Comparison of ENCODE assay signal across 8 cellular contexts in genomic region chr2:20617892-20618467, GRCh38. TPM values are rescaled to one million over a fixed set of nuclear protein-coding genes. Genes with fewer than 3 reads are reported as not detected.
A peak's percentile ranks its signal among the peaks of the same experiment; 100 is the strongest.
DNase-seq lines count a peak whose midpoint lies in the region; TF ChIP-seq lines count a peak whose summit lies in the region.

No MANE protein-coding gene starts in this region.

- CTCF ChIA-PET in activated CD4-positive, alpha-beta T cell treated with anti-CD3 and anti-CD28 coated beads, Interleukin-2, amount 10 ng/mL, durations not matched to agents 7 days and 5 days (lab: Charles Lee), result interaction anchor here (0.9 to 1.4 kb wide), 4 partner anchors 8 to 207 kb away, joined by 3 to 4 read pairs (median 3); no protein-coding TSS in a partner anchor

- no peaks in the 10 kb centered on the region for H3K9me3 Mint-ChIP-seq in activated CD4-positive, alpha-beta T cell treated with anti-CD3 and anti-CD28 coated beads, Interleukin-2, amount 10 ng/mL, durations not matched to agents 7 days and 5 days

- peak; percentile 73 for TF ChIP-seq CTCF in brain microvascular endothelial cell (IDR thresholded peaks at IDR 0.05; ENCODE audit: low read depth, low read length, missing control alignments)

- H3K4me3 ChIP-seq in brain microvascular endothelial cell (ENCODE audit: low read depth, low read length) (no peak overlapping the region), skeletal muscle cell (ENCODE audit: low read depth, low read length) (no peak overlapping the region)

- no peaks in the 10 kb centered on the region for H3K27me3 ChIP-seq in brain microvascular endothelial cell (replicated peaks)

- H3K36me3 Mint-ChIP-seq in activated CD4-positive, alpha-beta T cell treated with anti-CD3 and anti-CD28 coated beads, Interleukin-2, amount 10 ng/mL, durations not matched to agents 7 days and 5 days (ENCODE audit: low read depth), result no peaks in the 10 kb centered on the region

- peak overlapping the region; percentile 71 for H3K27ac ChIP-seq in brain microvascular endothelial cell

- no peaks in the 10 kb centered on the region for H3K27me3 Mint-ChIP-seq in activated CD4-positive, alpha-beta T cell treated with anti-CD3 and anti-CD28 coated beads, Interleukin-2, amount 10 ng/mL, durations not matched to agents 7 days and 5 days

- DNase-seq in DMS53 (lab: John Stamatoyannopoulos, UW) (peak; percentile 91), M059J (ENCODE audit: low read depth) (peak; percentile 99), brain microvascular endothelial cell (peak; percentile 98), hypothalamus (lab: John Stamatoyannopoulos, UW) (peak in 49 of 51 donors; percentile 36 to 98 (median 92)), skeletal muscle cell (ENCODE audit: low read depth) (peak; percentile 100), activated gamma-delta T cell (lab: John Stamatoyannopoulos, UW) (no peak), activated T-cell treated with anti-CD3 and anti-CD28 coated beads for 4 hours (no peak)
- no peak for DNase-seq in activated CD4-positive, alpha-beta T cell treated with anti-CD3 and anti-CD28 coated beads, Interleukin-2, amount 10 ng/mL, durations not matched to agents 7 days and 5 days

- H3K4me1 Mint-ChIP-seq in activated CD4-positive, alpha-beta T cell treated with anti-CD3 and anti-CD28 coated beads, Interleukin-2, amount 10 ng/mL, durations not matched to agents 7 days and 5 days, result no peaks in the 10 kb centered on the region

- in situ Hi-C loops in brain microvascular endothelial cell (cut with HindIII; ENCODE audit: low pct_ligation_motif_present, low sequenced_read_pairs), result no loop called here

- no peak overlapping the region for H3K27ac Mint-ChIP-seq in activated CD4-positive, alpha-beta T cell treated with anti-CD3 and anti-CD28 coated beads, Interleukin-2, amount 10 ng/mL, durations not matched to agents 7 days and 5 days

- H3K36me3 ChIP-seq in brain microvascular endothelial cell (replicated peaks), result no peaks in the 10 kb centered on the region

- POLR2A ChIA-PET in activated CD4-positive, alpha-beta T cell treated with anti-CD3 and anti-CD28 coated beads, Interleukin-2, amount 10 ng/mL, durations not matched to agents 7 days and 5 days (lab: Charles Lee), result no interaction called here

- no peak overlapping the region for H3K4me3 Mint-ChIP-seq in activated CD4-positive, alpha-beta T cell treated with anti-CD3 and anti-CD28 coated beads, Interleukin-2, amount 10 ng/mL, durations not matched to agents 7 days and 5 days

RNA-seq across cellular contexts. Expression of gene HS1BP3, which starts 32.9 kb away (rescaled TPM):
- total RNA-seq in M059J (2014; rRNA removed; shearing (Covaris generic)), result 6.5 and 12.1 TPM in 2 replicates
- total RNA-seq in activated CD4-positive, alpha-beta T cell treated with anti-CD3 and anti-CD28 coated beads, Interleukin-2, amount 10 ng/mL, durations not matched to agents 7 days and 5 days, result 10 to 100 TPM; 14.1 to 14.4 TPM

RNA-seq across cellular contexts. Expression of gene GDF7, which starts 49.0 kb away (rescaled TPM):
- total RNA-seq in M059J (2014; rRNA removed; shearing (Covaris generic)), result 0.05 TPM in 1 of 2 replicates, not detected in the other
- total RNA-seq in activated CD4-positive, alpha-beta T cell treated with anti-CD3 and anti-CD28 coated beads, Interleukin-2, amount 10 ng/mL, durations not matched to agents 7 days and 5 days, result not detected

Comparison
In these comparisons a context has a peak if more than half of its experiments do, and no peak if none do; other contexts are left out.
1. DNase-seq: peak in DMS53 (single experiment), M059J (single experiment), brain microvascular endothelial cell (single experiment), hypothalamus (49 of 51) and skeletal muscle cell (single experiment); none in activated gamma-delta T cell (single experiment), activated T-cell treated with anti-CD3 and anti-CD28 coated beads for 4 hours (single experiment) and activated CD4-positive, alpha-beta T cell treated with anti-CD3 and anti-CD28 coated beads, Interleukin-2, amount 10 ng/mL, durations not matched to agents 7 days and 5 days (single experiment).